35 cellular contexts compared by ENCODE assay signal in the genomic region with DNA sequence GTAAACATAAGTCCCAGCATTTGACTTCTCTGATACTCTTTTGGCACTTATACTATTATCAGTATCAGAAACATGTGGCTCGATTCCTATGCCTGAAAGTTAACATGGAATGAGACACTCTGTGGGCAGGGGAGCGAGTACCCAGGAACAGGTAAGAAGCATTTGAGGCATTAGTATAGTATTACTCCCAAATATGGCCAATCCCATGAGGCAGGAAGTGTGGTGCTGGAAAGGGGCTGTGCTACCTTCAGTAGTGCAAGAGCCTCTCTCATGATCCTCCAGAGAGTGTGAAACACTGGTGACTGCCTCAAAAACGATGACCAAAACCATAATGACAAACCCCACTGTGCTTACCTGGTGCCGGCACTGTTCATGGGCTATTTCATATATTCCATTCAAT.
"Had no signal": no experiment of that assay in that cellular context is flagged by ENCODE, and none has a peak within 500 bp of the region (broad histone marks: within the 10 kb centered on the region; RNA-seq: fewer than 3 reads in every experiment).

No MANE protein-coding gene starts in this region.

- H3K9me3 ChIP-seq: MG63 had no signal

- H3K4me3 ChIP-seq: MG63 had no signal

- H3K36me3 ChIP-seq: MG63 had no signal

- H3K27me3 ChIP-seq: MG63 had no signal

- DNase-seq: Kasumi-1, MG63, MM.1S, MV-4-11, NCI-H1048, NCI-H1092, NCI-H1092 treated with DMSO at 0.1 percent for 48 hours, NCI-H1105, NCI-H1105 treated with DMSO at 0.1 percent for 48 hours, NCI-H1417, NCI-H1417 treated with DMSO at 0.1 percent for 48 hours, NCI-H1436, NCI-H1436 treated with DMSO at 0.1 percent for 48 hours, NCI-H146, NCI-H1694, NCI-H1694 treated with DMSO at 0.1 percent for 48 hours, NCI-H187, NCI-H187 treated with DMSO at 0.1 percent for 48 hours, NCI-H1930, NCI-H2029, NCI-H2029 treated with DMSO at 0.1 percent for 48 hours, NCI-H2081, NCI-H2081 treated with DMSO at 0.1 percent for 48 hours, NCI-H2107, NCI-H2171, NCI-H2171 treated with DMSO at 0.1 percent for 48 hours, NCI-H2227 treated with DMSO at 0.1 percent for 48 hours, NCI-H226, NCI-H345, NCI-H446, NCI-H446 treated with DMSO at 0.1 percent for 48 hours, NCI-H510A, NCI-H510A treated with DMSO at 0.1 percent for 48 hours, NCI-H524, NCI-H524 treated with DMSO at 0.1 percent for 48 hours had no signal
